In genomic region chr6:158661156-158661555, GRCh38 we compare ENCODE assay signal across 19 cellular contexts. TPM values are rescaled to one million over a fixed set of nuclear protein-coding genes. Genes with fewer than 3 reads are reported as not detected.
A peak's percentile ranks its signal among the peaks of the same experiment; 100 is the strongest.
DNase-seq lines count a peak whose midpoint lies in the region; ATAC-seq and TF ChIP-seq lines count a peak whose summit lies in the region.
"Had no signal": no experiment of that assay in that cellular context is flagged by ENCODE, and none has a peak within 500 bp of the region (broad histone marks: within the 10 kb centered on the region; RNA-seq: fewer than 3 reads in every experiment).

No MANE protein-coding gene starts in this region.

- TF ChIP-seq CTCF in GM12864 (IDR thresholded peaks at IDR 0.05; ENCODE audit: low read depth, low read length, missing control alignments) (peak; percentile 11), WTC11 (IDR thresholded peaks at IDR 0.05) (no peak), lower lobe of right lung (IDR thresholded peaks at IDR 0.05) (peak; percentile 7), lower leg skin (IDR thresholded peaks at IDR 0.05) (no peak), spleen (IDR thresholded peaks at IDR 0.05 in 8 of 11, conservative IDR thresholded peaks at IDR 0.05 in 3 of 11) (no peak)

- intact Hi-C loops in lower lobe of right lung (cut with DNase I) (no loop called here), lower leg skin (cut with DNase I; ENCODE audit: low total_unique reads) (no loop called here), spleen (cut with DNase I; ENCODE audit: low total_unique reads) (no loop called here)

- no peak for TF ChIP-seq POLR2A in lower leg skin (IDR thresholded peaks at IDR 0.05)
- no peak for TF ChIP-seq POLR2A in spleen (IDR thresholded peaks at IDR 0.05)

- no peak overlapping the region for H3K4me3 Mint-ChIP-seq in WTC11
- no peak overlapping the region for H3K4me3 Mint-ChIP-seq in stimulated activated naive CD8-positive, alpha-beta T cell treated with anti-CD3 and anti-CD28 coated beads, Interleukin-15, amount 100 ng/mL, for 72 hours
- H3K4me3 Mint-ChIP-seq: activated T-helper 1 cell treated with anti-CD3 and anti-CD28 coated beads, Interleukin-12 subunit alpha, Interleukin-12 subunit beta, Interleukin-2, Interleukin-4 antibody, amounts not matched to agents 30 ng/mL and 10 ng/mL and 1 ng/mL, durations not matched to agents 14 hours and 24 hours and 36 hours had no signal

- POLR2A ChIA-PET in WTC11 (lab: Charles Lee): no interaction called here

- peaks cover 50% of the 10 kb centered on the region for H3K4me1 ChIP-seq in lower lobe of right lung
- H3K4me1 ChIP-seq in spleen: peaks cover 0 to 73% (median 21%) of the 10 kb centered on the region in 6 donors

- peaks cover 2% of the 10 kb centered on the region; the same call in 1 of the 2 replicates for H3K27me3 Mint-ChIP-seq in WTC11 (ENCODE audit: low read depth)
- H3K27me3 Mint-ChIP-seq in stimulated activated naive CD8-positive, alpha-beta T cell treated with anti-CD3 and anti-CD28 coated beads, Interleukin-15, amount 100 ng/mL, for 72 hours: no peaks in the 10 kb centered on the region
- H3K27me3 Mint-ChIP-seq: T-cell had no signal

- H3K27ac Mint-ChIP-seq in WTC11: no peak overlapping the region
- H3K27ac Mint-ChIP-seq in stimulated activated naive CD8-positive, alpha-beta T cell treated with anti-CD3 and anti-CD28 coated beads, Interleukin-15, amount 100 ng/mL, for 72 hours: no peak overlapping the region
- H3K27ac Mint-ChIP-seq: activated T-helper 1 cell treated with anti-CD3 and anti-CD28 coated beads, Interleukin-12 subunit alpha, Interleukin-12 subunit beta, Interleukin-2, Interleukin-4 antibody, amounts not matched to agents 30 ng/mL and 10 ng/mL and 1 ng/mL, durations not matched to agents 14 hours and 24 hours and 36 hours had no signal

- H3K27me3 ChIP-seq in lower lobe of right lung (ENCODE audit: low read depth) (no peaks in the 10 kb centered on the region), spleen (replicated peaks in 1 of 7) (no peaks in the 10 kb centered on the region)
- H3K27me3 ChIP-seq: hepatocyte had no signal

- no peaks in the 10 kb centered on the region for H3K9me3 Mint-ChIP-seq in WTC11
- H3K9me3 Mint-ChIP-seq in stimulated activated naive CD8-positive, alpha-beta T cell treated with anti-CD3 and anti-CD28 coated beads, Interleukin-15, amount 100 ng/mL, for 72 hours: no peaks in the 10 kb centered on the region
- H3K9me3 Mint-ChIP-seq: activated T-helper 1 cell treated with anti-CD3 and anti-CD28 coated beads, Interleukin-12 subunit alpha, Interleukin-12 subunit beta, Interleukin-2, Interleukin-4 antibody, amounts not matched to agents 30 ng/mL and 10 ng/mL and 1 ng/mL, durations not matched to agents 14 hours and 24 hours and 36 hours; T-cell had no signal

- DNase-seq in CD1c-positive myeloid dendritic cell (ENCODE audit: extremely low spot score) (peak; percentile 57), GM12864 (ENCODE audit: low read depth) (no peak), WTC11 (ENCODE audit: low spot score) (no peak), lower lobe of right lung (no peak), lower leg skin (ENCODE audit: low spot score in 2 of 2) (no peak), spleen (no peak)
- no peak for DNase-seq in stimulated activated naive CD8-positive, alpha-beta T cell treated with anti-CD3 and anti-CD28 coated beads, Interleukin-15, amount 100 ng/mL, for 72 hours
- DNase-seq: activated CD4-positive, alpha-beta T cell treated with anti-CD3 and anti-CD28 coated beads, Interleukin-2, amount 50 U/mL, for 48 hours; AML-193; mucosa of descending colon; MV-4-11; NCI-H2171; stimulated activated CD4-positive, alpha-beta T cell treated with anti-CD3 and anti-CD28 coated beads, Interleukin-1b, Interleukin-23, amount 100 ng/mL, for 48 hours had no signal

- H3K4me3 ChIP-seq in GM12864 (ENCODE audit: low read depth, low read length): no peak overlapping the region
- no peak overlapping the region for H3K4me3 ChIP-seq in lower lobe of right lung
- H3K4me3 ChIP-seq in lower leg skin (ENCODE audit: low read depth, poor library complexity, severe bottlenecking): no peak overlapping the region
- H3K4me3 ChIP-seq in spleen: no peak overlapping the region
- H3K4me3 ChIP-seq: hepatocyte, mucosa of descending colon had no signal

- H3K4me1 Mint-ChIP-seq in WTC11: peaks cover 21% of the 10 kb centered on the region
- H3K4me1 Mint-ChIP-seq in stimulated activated naive CD8-positive, alpha-beta T cell treated with anti-CD3 and anti-CD28 coated beads, Interleukin-15, amount 100 ng/mL, for 72 hours: peaks cover 42% of the 10 kb centered on the region

- WGBS in lower leg skin, 2 donors: 47 to 55% methylated on average over 3 of the region's 3 CpGs
- WGBS in spleen, 5 donors: 88 to 95% (median 89%) methylated on average over 3 of the region's 3 CpGs

- no peaks in the 10 kb centered on the region for H3K9me3 ChIP-seq in lower lobe of right lung
- no peaks in the 10 kb centered on the region for H3K9me3 ChIP-seq in spleen
- H3K9me3 ChIP-seq: mucosa of descending colon had no signal

- H3K36me3 ChIP-seq in lower lobe of right lung (peaks cover 4% of the 10 kb centered on the region), spleen (peaks cover 0 to 70% (median 6%) of the 10 kb centered on the region in 6 donors)

- no peak overlapping the region for H3K27ac ChIP-seq in lower lobe of right lung
- H3K27ac ChIP-seq in spleen: no peak overlapping the region
- H3K27ac ChIP-seq: hepatocyte, HL-60 had no signal

- CTCF ChIA-PET in WTC11 (lab: Charles Lee): interaction anchor here (1.8 to 4.1 kb wide), 4 partner anchors 16 to 474 kb away, joined by 4 to 42 read pairs (median 22); partner anchors contain the start of gene DYNLT1

- ATAC-seq in WTC11 (peak; percentile 34; the same call in 1 of the 2 replicates), lower lobe of right lung (no peak)
- no peak for ATAC-seq in stimulated activated naive CD8-positive, alpha-beta T cell treated with anti-CD3 and anti-CD28 coated beads, Interleukin-15, amount 100 ng/mL, for 72 hours
- ATAC-seq: Right ventricle myocardium inferior, sciatic nerve had no signal

- H3K36me3 Mint-ChIP-seq in WTC11: no peaks in the 10 kb centered on the region

TF ChIP-seq in WTC11, 78 proteins besides CTCF, POLR2A, EP300 and RAD21 (continues in another document):
- TF ChIP-seq ZNF671 (CRISPR knock-in tag; IDR thresholded peaks at IDR 0.05) (no peak), STAT6 (CRISPR knock-in tag; conservative IDR thresholded peaks at IDR 0.05; ENCODE audit: low read depth) (no peak), ZSCAN18 (CRISPR knock-in tag; IDR thresholded peaks at IDR 0.05) (no peak), MAX (CRISPR knock-in tag; IDR thresholded peaks at IDR 0.05) (no peak), NFYB (CRISPR knock-in tag; conservative IDR thresholded peaks at IDR 0.05; ENCODE audit: low read depth) (no peak), USF2 (CRISPR knock-in tag; IDR thresholded peaks at IDR 0.05) (no peak), SOX15 (CRISPR knock-in tag; IDR thresholded peaks at IDR 0.05) (no peak), ZNF423 (CRISPR knock-in tag; IDR thresholded peaks at IDR 0.05) (no peak)

RNA-seq across cellular contexts. Expression of gene SYTL3, which starts 11.3 kb away (rescaled TPM):
- 0.27 to 0.39 TPM (median 0.28 TPM) in 3 replicates for total RNA-seq in WTC11 (2021)
- 13.9 TPM for total RNA-seq in lower lobe of right lung
- total RNA-seq in lower leg skin: 1 to 10 TPM; 1.8 to 5.7 (median 2.9) TPM
- total RNA-seq in spleen: 10 to 100 TPM; 13.2 to 48.3 (median 19.5) TPM
- polyA plus RNA-seq in spleen: 1 to 10 TPM; 5.9 to 8.5 (median 6.4) TPM

RNA-seq across cellular contexts. Expression of gene DYNLT1, which starts 16.6 kb away (rescaled TPM):
- 79.0 to 98.1 TPM (median 91.8 TPM) in 3 replicates for total RNA-seq in WTC11 (2021)
- total RNA-seq in lower lobe of right lung: 101 TPM
- total RNA-seq in lower leg skin: 10 to 100 TPM; 27.0 to 48.6 (median 36.3) TPM
- 10 to 100 TPM; 61.3 to 91.3 (median 71.3) TPM for total RNA-seq in spleen
- polyA plus RNA-seq in spleen: 100 to 1,000 TPM in 2 of 3 donors, 10 to 100 TPM in 1; 81.8 to 131 (median 126) TPM

Comparison
In these comparisons a context has a peak if more than half of its experiments do, and no peak if none do; other contexts are left out.
1. CTCF ChIP-seq: peak in GM12864 (single experiment) and lower lobe of right lung (single experiment); none in WTC11 (single experiment), lower leg skin (0 of 3) and spleen (0 of 11).